1 cellular context compared by ENCODE assay signal in the genomic region with DNA sequence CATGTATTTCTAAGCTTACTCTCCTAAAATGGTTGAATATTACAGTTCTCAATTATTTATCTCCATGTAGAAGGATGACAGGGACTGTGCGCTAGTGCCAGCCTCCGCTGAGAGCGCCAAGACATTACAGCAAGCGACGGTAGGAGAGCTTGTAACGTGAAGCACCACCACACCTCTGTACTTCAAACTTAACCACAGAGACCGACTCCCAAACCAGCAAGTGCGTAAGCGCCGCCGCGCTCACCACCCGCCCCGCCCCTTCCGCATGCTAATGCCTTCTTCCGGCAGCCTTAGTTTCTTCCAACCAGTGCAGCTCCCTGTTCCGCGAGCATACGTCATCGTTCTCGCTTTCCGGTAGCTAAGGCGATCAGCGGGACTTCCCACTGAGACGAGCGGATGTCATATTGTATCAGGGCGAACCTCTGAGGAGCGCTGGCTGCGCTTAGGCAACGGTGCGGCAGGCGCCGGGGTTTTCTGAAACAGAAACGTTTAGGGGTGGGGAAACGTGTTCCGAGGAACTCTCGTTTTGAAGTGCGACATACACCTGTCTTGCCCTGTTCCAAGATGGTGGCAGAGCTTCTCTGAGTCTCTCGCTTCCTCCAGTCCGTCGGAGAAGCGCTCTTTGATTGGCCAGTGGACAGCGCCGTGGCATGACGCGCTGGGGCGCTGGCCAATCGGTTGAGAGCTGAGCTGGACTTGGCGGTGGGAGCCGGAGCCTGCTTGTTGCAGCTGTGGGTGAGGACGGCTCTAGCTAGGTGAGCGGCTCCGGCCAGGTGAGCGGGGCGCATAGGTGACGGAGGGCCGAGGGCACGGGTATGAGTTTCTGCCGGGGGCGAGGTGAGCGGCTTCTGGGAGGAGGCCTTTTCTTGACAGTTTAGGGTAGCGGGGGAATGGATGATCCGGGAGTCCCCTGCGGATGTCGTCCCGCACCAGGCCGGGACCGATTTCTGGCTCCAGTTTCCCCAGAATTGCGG.
A peak's percentile ranks its signal among the peaks of the same experiment; 100 is the strongest.
TF ChIP-seq lines count a peak whose summit lies in the region.

A gene (plus strand): TSS at position 723 of the 974 bp plus-strand sequence. CDS start 2,896 bp downstream, outside the sequence.

TF ChIP-seq in GM23338, 12 proteins besides CTCF, POLR2A, EP300 and RAD21:
- TF ChIP-seq NANOG (IDR thresholded peaks at IDR 0.05; ENCODE audit: borderline replicate concordance) (no peak), ZNF331 (CRISPR knock-in tag; IDR thresholded peaks at IDR 0.05; ENCODE audit: low read depth) (no peak), JUNB (IDR thresholded peaks at IDR 0.05; ENCODE audit: unreplicated experiment) (no peak), POLR2AphosphoS5 (IDR thresholded peaks at IDR 0.05; ENCODE audit: low read depth) (peak; percentile 84), ZNF114 (CRISPR knock-in tag; IDR thresholded peaks at IDR 0.05) (no peak), CREB1 (CRISPR knock-in tag; IDR thresholded peaks at IDR 0.05; ENCODE audit: low read depth) (peak; percentile 87), EZH2phosphoT487 (IDR thresholded peaks at IDR 0.05; ENCODE audit: unreplicated experiment) (no peak), EZH2 (IDR thresholded peaks at IDR 0.05; ENCODE audit: low read depth, unreplicated experiment) (no peak), STAT1 (IDR thresholded peaks at IDR 0.05; ENCODE audit: unreplicated experiment) (no peak)
- TF ChIP-seq, protein P1, sequence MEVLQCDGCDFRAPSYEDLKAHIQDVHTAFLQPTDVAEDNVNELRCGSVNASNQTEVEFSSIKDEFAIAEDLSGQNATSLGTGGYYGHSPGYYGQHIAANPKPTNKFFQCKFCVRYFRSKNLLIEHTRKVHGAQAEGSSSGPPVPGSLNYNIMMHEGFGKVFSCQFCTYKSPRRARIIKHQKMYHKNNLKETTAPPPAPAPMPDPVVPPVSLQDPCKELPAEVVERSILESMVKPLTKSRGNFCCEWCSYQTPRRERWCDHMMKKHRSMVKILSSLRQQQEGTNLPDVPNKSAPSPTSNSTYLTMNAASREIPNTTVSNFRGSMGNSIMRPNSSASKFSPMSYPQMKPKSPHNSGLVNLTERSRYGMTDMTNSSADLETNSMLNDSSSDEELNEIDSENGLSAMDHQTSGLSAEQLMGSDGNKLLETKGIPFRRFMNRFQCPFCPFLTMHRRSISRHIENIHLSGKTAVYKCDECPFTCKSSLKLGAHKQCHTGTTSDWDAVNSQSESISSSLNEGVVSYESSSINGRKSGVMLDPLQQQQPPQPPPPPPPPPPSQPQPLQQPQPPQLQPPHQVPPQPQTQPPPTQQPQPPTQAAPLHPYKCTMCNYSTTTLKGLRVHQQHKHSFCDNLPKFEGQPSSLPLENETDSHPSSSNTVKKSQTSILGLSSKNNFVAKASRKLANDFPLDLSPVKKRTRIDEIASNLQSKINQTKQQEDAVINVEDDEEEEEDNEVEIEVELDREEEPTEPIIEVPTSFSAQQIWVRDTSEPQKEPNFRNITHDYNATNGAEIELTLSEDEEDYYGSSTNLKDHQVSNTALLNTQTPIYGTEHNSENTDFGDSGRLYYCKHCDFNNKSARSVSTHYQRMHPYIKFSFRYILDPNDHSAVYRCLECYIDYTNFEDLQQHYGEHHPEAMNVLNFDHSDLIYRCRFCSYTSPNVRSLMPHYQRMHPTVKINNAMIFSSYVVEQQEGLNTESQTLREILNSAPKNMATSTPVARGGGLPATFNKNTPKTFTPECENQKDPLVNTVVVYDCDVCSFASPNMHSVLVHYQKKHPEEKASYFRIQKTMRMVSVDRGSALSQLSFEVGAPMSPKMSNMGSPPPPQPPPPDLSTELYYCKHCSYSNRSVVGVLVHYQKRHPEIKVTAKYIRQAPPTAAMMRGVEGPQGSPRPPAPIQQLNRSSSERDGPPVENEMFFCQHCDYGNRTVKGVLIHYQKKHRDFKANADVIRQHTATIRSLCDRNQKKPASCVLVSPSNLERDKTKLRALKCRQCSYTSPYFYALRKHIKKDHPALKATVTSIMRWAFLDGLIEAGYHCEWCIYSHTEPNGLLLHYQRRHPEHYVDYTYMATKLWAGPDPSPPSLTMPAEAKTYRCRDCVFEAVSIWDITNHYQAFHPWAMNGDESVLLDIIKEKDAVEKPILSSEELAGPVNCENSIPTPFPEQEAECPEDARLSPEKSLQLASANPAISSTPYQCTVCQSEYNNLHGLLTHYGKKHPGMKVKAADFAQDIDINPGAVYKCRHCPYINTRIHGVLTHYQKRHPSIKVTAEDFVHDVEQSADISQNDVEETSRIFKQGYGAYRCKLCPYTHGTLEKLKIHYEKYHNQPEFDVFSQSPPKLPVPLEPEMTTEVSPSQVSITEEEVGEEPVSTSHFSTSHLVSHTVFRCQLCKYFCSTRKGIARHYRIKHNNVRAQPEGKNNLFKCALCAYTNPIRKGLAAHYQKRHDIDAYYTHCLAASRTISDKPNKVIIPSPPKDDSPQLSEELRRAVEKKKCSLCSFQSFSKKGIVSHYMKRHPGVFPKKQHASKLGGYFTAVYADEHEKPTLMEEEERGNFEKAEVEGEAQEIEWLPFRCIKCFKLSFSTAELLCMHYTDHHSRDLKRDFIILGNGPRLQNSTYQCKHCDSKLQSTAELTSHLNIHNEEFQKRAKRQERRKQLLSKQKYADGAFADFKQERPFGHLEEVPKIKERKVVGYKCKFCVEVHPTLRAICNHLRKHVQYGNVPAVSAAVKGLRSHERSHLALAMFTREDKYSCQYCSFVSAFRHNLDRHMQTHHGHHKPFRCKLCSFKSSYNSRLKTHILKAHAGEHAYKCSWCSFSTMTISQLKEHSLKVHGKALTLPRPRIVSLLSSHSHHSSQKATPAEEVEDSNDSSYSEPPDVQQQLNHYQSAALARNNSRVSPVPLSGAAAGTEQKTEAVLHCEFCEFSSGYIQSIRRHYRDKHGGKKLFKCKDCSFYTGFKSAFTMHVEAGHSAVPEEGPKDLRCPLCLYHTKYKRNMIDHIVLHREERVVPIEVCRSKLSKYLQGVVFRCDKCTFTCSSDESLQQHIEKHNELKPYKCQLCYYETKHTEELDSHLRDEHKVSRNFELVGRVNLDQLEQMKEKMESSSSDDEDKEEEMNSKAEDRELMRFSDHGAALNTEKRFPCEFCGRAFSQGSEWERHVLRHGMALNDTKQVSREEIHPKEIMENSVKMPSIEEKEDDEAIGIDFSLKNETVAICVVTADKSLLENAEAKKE (CRISPR knock-in tag; IDR thresholded peaks at IDR 0.05) = no peak
- TF ChIP-seq, protein P2, sequence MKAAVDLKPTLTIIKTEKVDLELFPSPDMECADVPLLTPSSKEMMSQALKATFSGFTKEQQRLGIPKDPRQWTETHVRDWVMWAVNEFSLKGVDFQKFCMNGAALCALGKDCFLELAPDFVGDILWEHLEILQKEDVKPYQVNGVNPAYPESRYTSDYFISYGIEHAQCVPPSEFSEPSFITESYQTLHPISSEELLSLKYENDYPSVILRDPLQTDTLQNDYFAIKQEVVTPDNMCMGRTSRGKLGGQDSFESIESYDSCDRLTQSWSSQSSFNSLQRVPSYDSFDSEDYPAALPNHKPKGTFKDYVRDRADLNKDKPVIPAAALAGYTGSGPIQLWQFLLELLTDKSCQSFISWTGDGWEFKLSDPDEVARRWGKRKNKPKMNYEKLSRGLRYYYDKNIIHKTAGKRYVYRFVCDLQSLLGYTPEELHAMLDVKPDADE (IDR thresholded peaks at IDR 0.05) = 0 out of 2 replicates have a peak, but pooled peaks have one; percentile 59
- TF ChIP-seq, protein P3, sequence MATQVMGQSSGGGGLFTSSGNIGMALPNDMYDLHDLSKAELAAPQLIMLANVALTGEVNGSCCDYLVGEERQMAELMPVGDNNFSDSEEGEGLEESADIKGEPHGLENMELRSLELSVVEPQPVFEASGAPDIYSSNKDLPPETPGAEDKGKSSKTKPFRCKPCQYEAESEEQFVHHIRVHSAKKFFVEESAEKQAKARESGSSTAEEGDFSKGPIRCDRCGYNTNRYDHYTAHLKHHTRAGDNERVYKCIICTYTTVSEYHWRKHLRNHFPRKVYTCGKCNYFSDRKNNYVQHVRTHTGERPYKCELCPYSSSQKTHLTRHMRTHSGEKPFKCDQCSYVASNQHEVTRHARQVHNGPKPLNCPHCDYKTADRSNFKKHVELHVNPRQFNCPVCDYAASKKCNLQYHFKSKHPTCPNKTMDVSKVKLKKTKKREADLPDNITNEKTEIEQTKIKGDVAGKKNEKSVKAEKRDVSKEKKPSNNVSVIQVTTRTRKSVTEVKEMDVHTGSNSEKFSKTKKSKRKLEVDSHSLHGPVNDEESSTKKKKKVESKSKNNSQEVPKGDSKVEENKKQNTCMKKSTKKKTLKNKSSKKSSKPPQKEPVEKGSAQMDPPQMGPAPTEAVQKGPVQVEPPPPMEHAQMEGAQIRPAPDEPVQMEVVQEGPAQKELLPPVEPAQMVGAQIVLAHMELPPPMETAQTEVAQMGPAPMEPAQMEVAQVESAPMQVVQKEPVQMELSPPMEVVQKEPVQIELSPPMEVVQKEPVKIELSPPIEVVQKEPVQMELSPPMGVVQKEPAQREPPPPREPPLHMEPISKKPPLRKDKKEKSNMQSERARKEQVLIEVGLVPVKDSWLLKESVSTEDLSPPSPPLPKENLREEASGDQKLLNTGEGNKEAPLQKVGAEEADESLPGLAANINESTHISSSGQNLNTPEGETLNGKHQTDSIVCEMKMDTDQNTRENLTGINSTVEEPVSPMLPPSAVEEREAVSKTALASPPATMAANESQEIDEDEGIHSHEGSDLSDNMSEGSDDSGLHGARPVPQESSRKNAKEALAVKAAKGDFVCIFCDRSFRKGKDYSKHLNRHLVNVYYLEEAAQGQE (IDR thresholded peaks at IDR 0.05; ENCODE audit: unreplicated experiment) = no peak
